1 cellular context compared by ENCODE assay signal in genomic region chr6:143528164-143528811, GRCh38.
TF ChIP-seq lines count a peak whose summit lies in the region.

No MANE protein-coding gene starts in this region.

TF ChIP-seq in SK-N-SH, 30 proteins besides CTCF, POLR2A, EP300 and RAD21 (continued from another document):
- TF ChIP-seq, protein P1, sequence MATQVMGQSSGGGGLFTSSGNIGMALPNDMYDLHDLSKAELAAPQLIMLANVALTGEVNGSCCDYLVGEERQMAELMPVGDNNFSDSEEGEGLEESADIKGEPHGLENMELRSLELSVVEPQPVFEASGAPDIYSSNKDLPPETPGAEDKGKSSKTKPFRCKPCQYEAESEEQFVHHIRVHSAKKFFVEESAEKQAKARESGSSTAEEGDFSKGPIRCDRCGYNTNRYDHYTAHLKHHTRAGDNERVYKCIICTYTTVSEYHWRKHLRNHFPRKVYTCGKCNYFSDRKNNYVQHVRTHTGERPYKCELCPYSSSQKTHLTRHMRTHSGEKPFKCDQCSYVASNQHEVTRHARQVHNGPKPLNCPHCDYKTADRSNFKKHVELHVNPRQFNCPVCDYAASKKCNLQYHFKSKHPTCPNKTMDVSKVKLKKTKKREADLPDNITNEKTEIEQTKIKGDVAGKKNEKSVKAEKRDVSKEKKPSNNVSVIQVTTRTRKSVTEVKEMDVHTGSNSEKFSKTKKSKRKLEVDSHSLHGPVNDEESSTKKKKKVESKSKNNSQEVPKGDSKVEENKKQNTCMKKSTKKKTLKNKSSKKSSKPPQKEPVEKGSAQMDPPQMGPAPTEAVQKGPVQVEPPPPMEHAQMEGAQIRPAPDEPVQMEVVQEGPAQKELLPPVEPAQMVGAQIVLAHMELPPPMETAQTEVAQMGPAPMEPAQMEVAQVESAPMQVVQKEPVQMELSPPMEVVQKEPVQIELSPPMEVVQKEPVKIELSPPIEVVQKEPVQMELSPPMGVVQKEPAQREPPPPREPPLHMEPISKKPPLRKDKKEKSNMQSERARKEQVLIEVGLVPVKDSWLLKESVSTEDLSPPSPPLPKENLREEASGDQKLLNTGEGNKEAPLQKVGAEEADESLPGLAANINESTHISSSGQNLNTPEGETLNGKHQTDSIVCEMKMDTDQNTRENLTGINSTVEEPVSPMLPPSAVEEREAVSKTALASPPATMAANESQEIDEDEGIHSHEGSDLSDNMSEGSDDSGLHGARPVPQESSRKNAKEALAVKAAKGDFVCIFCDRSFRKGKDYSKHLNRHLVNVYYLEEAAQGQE (IDR thresholded peaks at IDR 0.05; ENCODE audit: low read depth, low read length): no peak
- TF ChIP-seq TEAD4 (IDR thresholded peaks at IDR 0.05; ENCODE audit: borderline replicate concordance, insufficient read depth): no peak
- TF ChIP-seq, protein P2, sequence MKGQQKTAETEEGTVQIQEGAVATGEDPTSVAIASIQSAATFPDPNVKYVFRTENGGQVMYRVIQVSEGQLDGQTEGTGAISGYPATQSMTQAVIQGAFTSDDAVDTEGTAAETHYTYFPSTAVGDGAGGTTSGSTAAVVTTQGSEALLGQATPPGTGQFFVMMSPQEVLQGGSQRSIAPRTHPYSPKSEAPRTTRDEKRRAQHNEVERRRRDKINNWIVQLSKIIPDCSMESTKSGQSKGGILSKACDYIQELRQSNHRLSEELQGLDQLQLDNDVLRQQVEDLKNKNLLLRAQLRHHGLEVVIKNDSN (IDR thresholded peaks at IDR 0.05; ENCODE audit: borderline replicate concordance, low read depth): no peak
- no peak for TF ChIP-seq NRF1 (IDR thresholded peaks at IDR 0.05; ENCODE audit: low read depth, low read length)
- TF ChIP-seq RCOR1 (IDR thresholded peaks at IDR 0.05; ENCODE audit: low read length): no peak
- TF ChIP-seq RFX5 (IDR thresholded peaks at IDR 0.05; ENCODE audit: low read length): no peak
- TF ChIP-seq CHD2 (IDR thresholded peaks at IDR 0.05; ENCODE audit: low read length, partially characterized antibody): no peak
- TF ChIP-seq MXI1 (IDR thresholded peaks at IDR 0.05; ENCODE audit: low read depth, low read length): no peak
- TF ChIP-seq POLR2AphosphoS5 (IDR thresholded peaks at IDR 0.05; ENCODE audit: low read depth, low read length): no peak
- TF ChIP-seq GATA2 (CRISPR knock-in tag; IDR thresholded peaks at IDR 0.05): no peak
- no peak for TF ChIP-seq ELF1 (IDR thresholded peaks at IDR 0.05)
- no peak for TF ChIP-seq TCF12 (IDR thresholded peaks at IDR 0.05)
- TF ChIP-seq MAX (IDR thresholded peaks at IDR 0.05; ENCODE audit: low read depth): no peak
